In the genomic region with DNA sequence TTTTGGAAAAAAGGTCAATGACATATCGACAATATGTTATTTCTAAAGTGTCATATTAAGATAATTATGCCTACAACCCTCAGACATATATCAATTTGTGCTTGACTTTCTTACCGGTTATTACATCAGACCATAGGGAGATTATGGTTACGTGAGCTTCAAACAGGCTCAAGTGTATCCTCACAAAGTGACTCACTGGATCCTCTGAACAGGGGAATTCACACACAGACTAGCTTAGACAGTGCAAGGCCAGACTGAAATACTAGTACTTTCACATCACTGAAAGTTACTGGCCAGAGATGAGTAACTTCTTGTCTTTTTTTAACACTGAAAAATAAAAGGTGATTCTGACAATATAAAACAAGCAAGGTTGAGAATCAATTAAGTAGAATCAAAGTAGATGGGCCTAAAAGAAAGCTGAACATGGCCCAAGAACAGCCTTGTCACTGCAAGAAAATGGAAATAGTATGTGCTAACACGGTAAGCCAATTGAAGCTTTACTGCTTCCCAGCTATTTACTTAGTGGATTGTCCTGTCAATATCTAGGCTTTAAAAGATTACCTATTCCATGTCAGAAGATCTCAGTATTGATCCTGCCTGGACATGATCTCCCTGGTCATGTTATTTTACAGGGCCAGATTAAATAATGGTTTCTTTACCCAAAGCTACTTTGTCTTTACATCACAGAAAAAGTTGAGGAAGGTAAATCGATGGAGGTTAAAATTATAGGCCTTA, we compare ENCODE assay signal across 8 cellular contexts.
DNase-seq lines count a peak whose midpoint lies in the region; ATAC-seq and TF ChIP-seq lines count a peak whose summit lies in the region.

No MANE protein-coding gene starts in this region.

- ATAC-seq in HCT116 (no peak), GM19452 (IDR thresholded peaks at IDR 0.05; ENCODE audit: unreplicated experiment) (no peak)

- H2AFZ ChIP-seq in HCT116 (ENCODE audit: low read depth, low read length, poor library complexity, severe bottlenecking): no peak overlapping the region

- intact Hi-C loops in HCT116 (cut with micrococcal nuclease): no loop called here

- no peak overlapping the region for H3K9ac ChIP-seq in HCT116 (ENCODE audit: low read length)

- CTCF ChIA-PET in HCT116 (lab: Charles Lee): no interaction called here
- CTCF ChIA-PET in RWPE1 (lab: Yijun Ruan, JAX): no interaction called here

- no peak for TF ChIP-seq POLR2A in HCT116 (IDR thresholded peaks at IDR 0.05; ENCODE audit: borderline replicate concordance, extremely low read depth, insufficient read depth, insufficient read length)

- H3K4me2 ChIP-seq in HCT116 (ENCODE audit: low read length): no peak overlapping the region

- no peak for TF ChIP-seq RAD21 in HCT116 (IDR thresholded peaks at IDR 0.05; ENCODE audit: low read depth)

- no peaks in the 10 kb centered on the region for H3K79me2 ChIP-seq in HCT116 (ENCODE audit: insufficient read depth, low read length)

- RAD21 ChIA-PET in HCT116 (lab: Charles Lee; ENCODE audit: low non-redundant PET in 1 of 2, low total read pairs in 2 of 2, uncharacterized antibody in 2 of 2, unreplicated experiment in 2 of 2): no interaction called here

- POLR2A ChIA-PET in HCT116 (lab: Charles Lee): no interaction called here
- POLR2A ChIA-PET in RWPE1 (lab: Yijun Ruan, JAX; ENCODE audit: low non-redundant PET): no interaction called here

- no peak for TF ChIP-seq CTCF in HCT116 (IDR thresholded peaks at IDR 0.05 in 2 of 3, conservative IDR thresholded peaks at IDR 0.05 in 1 of 3; ENCODE audit: borderline replicate concordance in 1 of 3, insufficient read depth in 1 of 3, low read depth in 2 of 3, low read length in 2 of 3)
- TF ChIP-seq CTCF in RWPE1 (conservative IDR thresholded peaks at IDR 0.05; ENCODE audit: low read depth): no peak

- H3K27ac ChIP-seq in HCT116 (ENCODE audit: low read depth, low read length) (no peak overlapping the region), RWPE1 (no peak overlapping the region)

- no peaks in the 10 kb centered on the region for H3K36me3 ChIP-seq in HCT116 (ENCODE audit: control insufficient read depth in 1 of 2, insufficient read depth in 2 of 2, low read length in 2 of 2)

- no peak overlapping the region for H3K4me3 ChIP-seq in HCT116 (replicated peaks in 1 of 2; ENCODE audit: low read depth in 1 of 2, low read length in 2 of 2)

- no peaks in the 10 kb centered on the region for H4K20me1 ChIP-seq in HCT116 (ENCODE audit: insufficient read depth)

- no peaks in the 10 kb centered on the region for H3K4me1 ChIP-seq in HCT116 (ENCODE audit: control insufficient read depth in 1 of 2, insufficient read depth in 2 of 2, low read length in 2 of 2)

- DNase-seq in DMS 273 (lab: John Stamatoyannopoulos, UW; ENCODE audit: unreplicated experiment) (peak; percentile 65), HCT116 (ENCODE audit: low read depth, low spot score) (no peak), RWPE1 (ENCODE audit: low spot score) (peak; percentile 15), kidney tubule cell (ENCODE audit: low spot score) (peak; percentile 28), NCI-H2029 treated with DMSO at 0.1 percent for 48 hours (lab: John Stamatoyannopoulos, UW) (no peak), activated T-cell treated with anti-CD3 and anti-CD28 coated beads for 4 hours (no peak)
- no peak for DNase-seq in activated effector memory CD4-positive, alpha-beta T cell treated with anti-CD3 and anti-CD28 coated beads, Interleukin-2, amount 50 U/mL, for 16 hours

- no peaks in the 10 kb centered on the region for H3K9me2 ChIP-seq in HCT116 (ENCODE audit: insufficient read depth)

- H3K9me3 ChIP-seq in HCT116 (ENCODE audit: control insufficient read depth in 1 of 2, insufficient read depth in 1 of 2, low read depth in 1 of 2, low read length in 2 of 2): peaks cover 0 to 18% of the 10 kb centered on the region in 2 experiments; a peak in 2 of 4 replicates

- no TSS peak for BruUV-seq in HCT116 (replicated peaks; lab: Mats Ljungman, UMichigan)

- H3K27me3 ChIP-seq in HCT116 (ENCODE audit: insufficient read depth, low read length): no peaks in the 10 kb centered on the region

TF ChIP-seq in HCT116, 20 proteins besides CTCF, POLR2A, EP300 and RAD21:
- TF ChIP-seq, protein P1, sequence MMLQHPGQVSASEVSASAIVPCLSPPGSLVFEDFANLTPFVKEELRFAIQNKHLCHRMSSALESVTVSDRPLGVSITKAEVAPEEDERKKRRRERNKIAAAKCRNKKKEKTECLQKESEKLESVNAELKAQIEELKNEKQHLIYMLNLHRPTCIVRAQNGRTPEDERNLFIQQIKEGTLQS (IDR thresholded peaks at IDR 0.05): no peak
- TF ChIP-seq, protein P2, sequence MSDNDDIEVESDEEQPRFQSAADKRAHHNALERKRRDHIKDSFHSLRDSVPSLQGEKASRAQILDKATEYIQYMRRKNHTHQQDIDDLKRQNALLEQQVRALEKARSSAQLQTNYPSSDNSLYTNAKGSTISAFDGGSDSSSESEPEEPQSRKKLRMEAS (IDR thresholded peaks at IDR 0.05): no peak
- TF ChIP-seq ZFX (IDR thresholded peaks at IDR 0.05) (no peak), TCF7L2 (IDR thresholded peaks at IDR 0.05; ENCODE audit: borderline replicate concordance, extremely low read depth, insufficient read depth, insufficient read length) (peak; percentile 50), EZH2phosphoT487 (IDR thresholded peaks at IDR 0.05; ENCODE audit: borderline replicate concordance) (no peak), ZNF274 (IDR thresholded peaks at IDR 0.05; ENCODE audit: low read depth, low read length) (no peak)

Comparison
In these comparisons a context has a peak if more than half of its experiments do, and no peak if none do; other contexts are left out.
1. DNase-seq: peak in DMS 273 (single experiment), RWPE1 (single experiment) and kidney tubule cell (single experiment); none in HCT116 (single experiment), NCI-H2029 treated with DMSO at 0.1 percent for 48 hours (single experiment), activated effector memory CD4-positive, alpha-beta T cell treated with anti-CD3 and anti-CD28 coated beads, Interleukin-2, amount 50 U/mL, for 16 hours (single experiment) and activated T-cell treated with anti-CD3 and anti-CD28 coated beads for 4 hours (single experiment).